In genomic region chr3:170059447-170059846, GRCh38 we compare ENCODE assay signal across 2 cellular contexts.
TF ChIP-seq lines count a peak whose summit lies in the region.

No MANE protein-coding gene starts in this region.

TF ChIP-seq in A549, 52 proteins besides CTCF, POLR2A, EP300 and RAD21 (continued from another document):
- TF ChIP-seq, protein P1, sequence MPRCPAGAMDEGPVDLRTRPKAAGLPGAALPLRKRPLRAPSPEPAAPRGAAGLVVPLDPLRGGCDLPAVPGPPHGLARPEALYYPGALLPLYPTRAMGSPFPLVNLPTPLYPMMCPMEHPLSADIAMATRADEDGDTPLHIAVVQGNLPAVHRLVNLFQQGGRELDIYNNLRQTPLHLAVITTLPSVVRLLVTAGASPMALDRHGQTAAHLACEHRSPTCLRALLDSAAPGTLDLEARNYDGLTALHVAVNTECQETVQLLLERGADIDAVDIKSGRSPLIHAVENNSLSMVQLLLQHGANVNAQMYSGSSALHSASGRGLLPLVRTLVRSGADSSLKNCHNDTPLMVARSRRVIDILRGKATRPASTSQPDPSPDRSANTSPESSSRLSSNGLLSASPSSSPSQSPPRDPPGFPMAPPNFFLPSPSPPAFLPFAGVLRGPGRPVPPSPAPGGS (IDR thresholded peaks at IDR 0.05) = no peak
- TF ChIP-seq SREBF2 (IDR thresholded peaks at IDR 0.05) (no peak), GATA3 (IDR thresholded peaks at IDR 0.05; ENCODE audit: borderline replicate concordance) (no peak), ZFP36 (IDR thresholded peaks at IDR 0.05; ENCODE audit: borderline replicate concordance, partially characterized antibody) (no peak), HDAC2 (IDR thresholded peaks at IDR 0.05) (no peak), CHD2 (IDR thresholded peaks at IDR 0.05; ENCODE audit: low read length, partially characterized antibody) (no peak), PHF8 (IDR thresholded peaks at IDR 0.05; ENCODE audit: borderline replicate concordance, low read depth) (no peak)

TF ChIP-seq in GM23338, 12 proteins besides CTCF, POLR2A, EP300 and RAD21 (continued from another document):
- no peak for TF ChIP-seq REST (IDR thresholded peaks at IDR 0.05; ENCODE audit: unreplicated experiment)
- TF ChIP-seq, protein P2, sequence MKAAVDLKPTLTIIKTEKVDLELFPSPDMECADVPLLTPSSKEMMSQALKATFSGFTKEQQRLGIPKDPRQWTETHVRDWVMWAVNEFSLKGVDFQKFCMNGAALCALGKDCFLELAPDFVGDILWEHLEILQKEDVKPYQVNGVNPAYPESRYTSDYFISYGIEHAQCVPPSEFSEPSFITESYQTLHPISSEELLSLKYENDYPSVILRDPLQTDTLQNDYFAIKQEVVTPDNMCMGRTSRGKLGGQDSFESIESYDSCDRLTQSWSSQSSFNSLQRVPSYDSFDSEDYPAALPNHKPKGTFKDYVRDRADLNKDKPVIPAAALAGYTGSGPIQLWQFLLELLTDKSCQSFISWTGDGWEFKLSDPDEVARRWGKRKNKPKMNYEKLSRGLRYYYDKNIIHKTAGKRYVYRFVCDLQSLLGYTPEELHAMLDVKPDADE (IDR thresholded peaks at IDR 0.05) = no peak
TF ChIP-seq in GM23338: peak in this region for 1.
